ENCODE assay signal across 9 cellular contexts in the genomic region with DNA sequence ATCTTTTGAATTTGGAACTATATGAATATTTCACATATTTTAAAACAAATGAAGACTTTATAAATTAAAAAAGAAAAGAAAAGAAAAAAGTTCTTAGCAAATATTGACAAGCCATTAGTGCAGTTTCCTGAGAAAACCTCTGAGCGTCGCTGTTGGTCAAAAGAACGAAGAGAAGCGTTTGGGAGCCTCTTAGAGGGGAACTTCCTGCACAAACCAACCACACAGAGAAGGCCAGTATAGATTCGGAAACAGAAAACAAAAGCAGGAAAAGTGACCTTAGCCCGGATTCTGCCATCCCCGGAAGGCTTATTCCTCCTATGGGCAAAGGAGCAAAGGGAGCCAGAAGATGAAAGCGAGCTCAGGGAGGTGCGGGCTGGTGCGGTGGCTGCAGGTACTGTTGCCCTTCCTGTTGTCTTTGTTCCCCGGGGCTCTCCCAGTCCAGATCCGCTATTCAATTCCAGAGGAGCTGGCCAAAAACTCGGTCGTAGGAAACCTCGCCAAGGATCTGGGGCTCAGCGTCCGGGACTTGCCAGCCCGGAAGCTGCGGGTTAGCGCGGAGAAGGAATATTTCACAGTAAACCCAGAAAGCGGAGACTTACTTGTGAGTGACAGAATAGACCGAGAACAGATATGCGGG. TPM values are rescaled to one million over a fixed set of nuclear protein-coding genes. Genes with fewer than 3 reads are reported as not detected.
A peak's percentile ranks its signal among the peaks of the same experiment; 100 is the strongest.
DNase-seq lines count a peak whose midpoint lies in the region; ATAC-seq, FAIRE-seq and TF ChIP-seq lines count a peak whose summit lies in the region.
"Had no signal": no experiment of that assay in that cellular context is flagged by ENCODE, and none has a peak within 500 bp of the region (broad histone marks: within the 10 kb centered on the region; RNA-seq: fewer than 3 reads in every experiment).

Gene PCDHGB2, plus strand, starts transcription at position 205 of the 637 bp plus-strand sequence. Its CDS starts 142 bp downstream, at position 347.

- no peak for TF ChIP-seq EP300 in upper lobe of left lung (IDR thresholded peaks at IDR 0.05)

- H3K4me1 Mint-ChIP-seq in activated naive CD8-positive, alpha-beta T cell treated with anti-CD3 and anti-CD28 coated beads for 36 hours: peaks cover 5% of the 10 kb centered on the region

- H3K27me3 ChIP-seq in AG04450 (ENCODE audit: control insufficient read depth, insufficient read depth, low read length): peaks cover 17% of the 10 kb centered on the region
- peaks cover 0 to 4% (median 0%) of the 10 kb centered on the region in 4 donors for H3K27me3 ChIP-seq in upper lobe of left lung

- peaks cover 36% of the 10 kb centered on the region for H3K36me3 Mint-ChIP-seq in activated naive CD8-positive, alpha-beta T cell treated with anti-CD3 and anti-CD28 coated beads for 36 hours

- peak within 1 kb of the TSS; percentile 3 for H3K27ac Mint-ChIP-seq in activated naive CD8-positive, alpha-beta T cell treated with anti-CD3 and anti-CD28 coated beads for 36 hours

- WGBS in upper lobe of left lung, 2 donors: 14% methylated on average over 24 of the region's 24 CpGs

- no peaks in the 10 kb centered on the region for H3K36me3 ChIP-seq in upper lobe of left lung
- H3K36me3 ChIP-seq: neutrophil had no signal

- peaks cover 65% of the 10 kb centered on the region for H3K9me3 ChIP-seq in AG04450 (ENCODE audit: control insufficient read depth, insufficient read depth, low read length)
- peaks cover 52 to 95% (median 76%) of the 10 kb centered on the region in 4 donors for H3K9me3 ChIP-seq in upper lobe of left lung

- peak within 1 kb of the TSS; percentile 50 for H3K4me3 ChIP-seq in AG04450 (ENCODE audit: low read depth, low read length)
- H3K4me3 ChIP-seq in upper lobe of left lung: peak within 1 kb of the TSS in 3 of 4 donors; percentile 12 to 36 (median 21)

- peaks cover 93% of the 10 kb centered on the region for H3K27me3 Mint-ChIP-seq in activated naive CD8-positive, alpha-beta T cell treated with anti-CD3 and anti-CD28 coated beads for 36 hours

- no peaks in the 10 kb centered on the region for H3K4me1 ChIP-seq in upper lobe of left lung

- no peak for DNase-seq in AG04450 (ENCODE audit: low read depth, low spot score)
- peak; percentile 18 for DNase-seq in GM18507 (ENCODE audit: extremely low spot score, insufficient read length, low read depth)
- DNase-seq in LoVo (ENCODE audit: low spot score): peak; percentile 21
- DNase-seq in activated naive CD8-positive, alpha-beta T cell treated with anti-CD3 and anti-CD28 coated beads for 36 hours: no peak
- peak; percentile 26 for DNase-seq in iris pigment epithelial cell (ENCODE audit: low read depth)
- DNase-seq in upper lobe of left lung: no peak
- no peak for DNase-seq in NCI-H2107 (lab: John Stamatoyannopoulos, UW)

- H3K27ac ChIP-seq in AG04450 (ENCODE audit: low read depth, low read length) (peak within 1 kb of the TSS; percentile 49), upper lobe of left lung (no peak within 1 kb of the TSS)
- H3K27ac ChIP-seq: neutrophil had no signal

- TF ChIP-seq POLR2A in upper lobe of left lung (IDR thresholded peaks at IDR 0.05): no peak

- CTCF ChIA-PET in AG04450 (lab: Charles Lee): interaction anchor here (0.6 to 1.3 kb wide), 5 partner anchors 198 to 207 kb away, joined by 3 to 12 read pairs (median 4); no protein-coding TSS in a partner anchor

- POLR2A ChIA-PET in AG04450 (lab: Yijun Ruan, JAX): no interaction called here

- peaks cover 49% of the 10 kb centered on the region for H3K9me3 Mint-ChIP-seq in activated naive CD8-positive, alpha-beta T cell treated with anti-CD3 and anti-CD28 coated beads for 36 hours

- peak; percentile 24 for FAIRE-seq in GM18507 (lab: Jason Lieb, UNC)

- ATAC-seq in upper lobe of left lung (ENCODE audit: low FRiP score in 2 of 2): peak in 1 of 2 donors; percentile 31
- ATAC-seq in HG02981 (IDR thresholded peaks at IDR 0.05; ENCODE audit: unreplicated experiment): no peak

- TF ChIP-seq CTCF in AG04450 (IDR thresholded peaks at IDR 0.05; ENCODE audit: low read depth, low read length) (peak; percentile 49), upper lobe of left lung (IDR thresholded peaks at IDR 0.05) (peak in 1 of 6 experiments; percentile 8)

- H3K4me3 Mint-ChIP-seq in activated naive CD8-positive, alpha-beta T cell treated with anti-CD3 and anti-CD28 coated beads for 36 hours: peak within 1 kb of the TSS; percentile 75

RNA-seq across cellular contexts. Expression of gene PCDHGB2, which starts in this region (rescaled TPM):
- polyA plus RNA-seq in AG04450 (2011; rRNA removed): 4.6 and 4.8 TPM in 2 replicates
- polyA minus RNA-seq in AG04450 (2011; rRNA and poly(A)+ RNA removed): 12.4 and 13.9 TPM in 2 replicates
- total RNA-seq in activated naive CD8-positive, alpha-beta T cell treated with anti-CD3 and anti-CD28 coated beads for 36 hours: under 1 TPM in 1 of 2 experiments, not detected in 1; 0.10 TPM
- 10 to 100 TPM in 1 of 6 donors, 1 to 10 TPM in 5; 1.7 to 12.6 (median 2.7) TPM for total RNA-seq in upper lobe of left lung

Comparison
In these comparisons a context has a peak if more than half of its experiments do, and no peak if none do; other contexts are left out.
1. DNase-seq: peak in GM18507 (single experiment), LoVo (single experiment) and iris pigment epithelial cell (single experiment); none in AG04450 (single experiment), activated naive CD8-positive, alpha-beta T cell treated with anti-CD3 and anti-CD28 coated beads for 36 hours (single experiment), upper lobe of left lung (0 of 2) and NCI-H2107 (single experiment).